Comparison of ENCODE assay signal across 1 cellular context in genomic region chr15:83304861-83305661, GRCh38.
TF ChIP-seq lines count a peak whose summit lies in the region.

No MANE protein-coding gene starts in this region.

TF ChIP-seq in IMR-90, 13 proteins besides CTCF, POLR2A, EP300 and RAD21 (continued from another document):
- TF ChIP-seq RFX5 (IDR thresholded peaks at IDR 0.05; ENCODE audit: low read depth, low read length) = no peak
- no peak for TF ChIP-seq MAZ (IDR thresholded peaks at IDR 0.05; ENCODE audit: borderline replicate concordance, low read depth, low read length)
- no peak for TF ChIP-seq RCOR1 (IDR thresholded peaks at IDR 0.05; ENCODE audit: insufficient replicate concordance, low read length)
- no peak for TF ChIP-seq CEBPB (IDR thresholded peaks at IDR 0.05; ENCODE audit: low read depth, low read length)
